In genomic region chr6:13296536-13296997, GRCh38 we compare ENCODE assay signal across 19 cellular contexts. TPM values are rescaled to one million over a fixed set of nuclear protein-coding genes. Genes with fewer than 3 reads are reported as not detected.
DNase-seq lines count a peak whose midpoint lies in the region; ATAC-seq and TF ChIP-seq lines count a peak whose summit lies in the region.
"Had no signal": no experiment of that assay in that cellular context is flagged by ENCODE, and none has a peak within 500 bp of the region (broad histone marks: within the 10 kb centered on the region; RNA-seq: fewer than 3 reads in every experiment).

No MANE protein-coding gene starts in this region.

- peak; percentile 24 for DNase-seq in NCI-H69 (lab: John Stamatoyannopoulos, UW)
- no peak for DNase-seq in mesenchymal stem cell
- no peak for DNase-seq in NCI-H1048 (lab: John Stamatoyannopoulos, UW)
- DNase-seq in A673 (ENCODE audit: low spot score), result no peak
- no peak for DNase-seq in NCI-H82 treated with DMSO at 0.1 percent for 48 hours (lab: John Stamatoyannopoulos, UW; ENCODE audit: unreplicated experiment)
- DNase-seq in HFFc6, result no peak
- DNase-seq: activated CD4-positive, alpha-beta T cell treated with anti-CD3 and anti-CD28 coated beads, Interleukin-2, amount 10 ng/mL, durations not matched to agents 24 days and 14 days; activated naive CD8-positive, alpha-beta T cell treated with anti-CD3 and anti-CD28 coated beads, Interleukin-2, amount 10 ng/mL, durations not matched to agents 7 days and 5 days; activated T-cell treated with anti-CD3 and anti-CD28 coated beads, Interleukin-2, amount 50 U/mL, for 24 hours; BE2C; erythroblast; IMR-90; kidney glomerular epithelial cell; NCI-H1092; NCI-H82; psoas muscle had no signal

- H3K4me2 ChIP-seq in mesenchymal stem cell (ENCODE audit: low read length, poor library complexity, severe bottlenecking), result no peak overlapping the region

- no peak overlapping the region for H4K8ac ChIP-seq in mesenchymal stem cell (ENCODE audit: low read length)

- H3K36me3 Mint-ChIP-seq in HFFc6 (ENCODE audit: low read depth), result peaks cover 30% of the 10 kb centered on the region

- no peak overlapping the region for H2AFZ ChIP-seq in mesenchymal stem cell (ENCODE audit: low read depth, low read length)

- H3K23ac ChIP-seq in mesenchymal stem cell (ENCODE audit: low read length in 2 of 2), result peak overlapping the region in 1 of 2 experiments; percentile 17

- WGBS in mesenchymal stem cell, result 96% methylated on average over 9 of the region's 9 CpGs

- H3K9me3 ChIP-seq in HEK293 (ENCODE audit: control insufficient read depth, insufficient read depth, low read depth, low read length) (no peaks in the 10 kb centered on the region), mesenchymal stem cell (ENCODE audit: control insufficient read depth, low read length) (no peaks in the 10 kb centered on the region), A673 (ENCODE audit: low read depth, low read length, poor library complexity, severe bottlenecking) (no peaks in the 10 kb centered on the region)
- H3K9me3 ChIP-seq: BE2C, psoas muscle, suprapubic skin had no signal

- H2AK5ac ChIP-seq in mesenchymal stem cell (ENCODE audit: low read length, severe bottlenecking), result peak overlapping the region; percentile 24

- peaks cover 50% of the 10 kb centered on the region for H3K79me1 ChIP-seq in mesenchymal stem cell (replicated peaks; ENCODE audit: low read length, poor library complexity, severe bottlenecking)

- H3K4me1 Mint-ChIP-seq in HFFc6 (ENCODE audit: low read depth), result peaks cover 1% of the 10 kb centered on the region; the same call in 1 of the 2 replicates
- H3K4me1 Mint-ChIP-seq: activated CD4-positive, alpha-beta T cell treated with anti-CD3 and anti-CD28 coated beads, Interleukin-2, amount 10 ng/mL, durations not matched to agents 24 days and 14 days; activated naive CD8-positive, alpha-beta T cell treated with anti-CD3 and anti-CD28 coated beads, Interleukin-2, amount 10 ng/mL, durations not matched to agents 7 days and 5 days had no signal

- TF ChIP-seq CTCF in HEK293 (tag by site-specific recombination; IDR thresholded peaks at IDR 0.05) (no peak), A673 (conservative IDR thresholded peaks at IDR 0.05; ENCODE audit: low read depth, low read length) (no peak), HFFc6 (IDR thresholded peaks at IDR 0.05) (no peak)

- peak; percentile 34 for ATAC-seq in GM18508 (IDR thresholded peaks at IDR 0.05; ENCODE audit: insufficient read depth, unreplicated experiment)
- ATAC-seq: psoas muscle had no signal

- H3K27me3 ChIP-seq in mesenchymal stem cell (ENCODE audit: control insufficient read depth in 1 of 2, insufficient read depth in 1 of 2, low read length in 2 of 2) (no peaks in the 10 kb centered on the region), A673 (replicated peaks; ENCODE audit: insufficient read depth, low read depth, low read length, poor library complexity) (no peaks in the 10 kb centered on the region)
- H3K27me3 ChIP-seq: BE2C, suprapubic skin had no signal

- H4K91ac ChIP-seq in mesenchymal stem cell (ENCODE audit: low read length), result no peak overlapping the region

- CTCF ChIA-PET in HEK293 (lab: Yijun Ruan, JAX) (no interaction called here), A673 (lab: Charles Lee) (interaction anchor here (1.1 kb wide), 1 partner anchor 385 kb away, joined by 4 read pairs; no protein-coding TSS in a partner anchor)

- no peak overlapping the region for H3K27ac Mint-ChIP-seq in HFFc6
- H3K27ac Mint-ChIP-seq: activated CD4-positive, alpha-beta T cell treated with anti-CD3 and anti-CD28 coated beads, Interleukin-2, amount 10 ng/mL, durations not matched to agents 24 days and 14 days; activated naive CD8-positive, alpha-beta T cell treated with anti-CD3 and anti-CD28 coated beads, Interleukin-2, amount 10 ng/mL, durations not matched to agents 7 days and 5 days; activated T-cell treated with anti-CD3 and anti-CD28 coated beads, Interleukin-2, amount 50 U/mL, for 24 hours had no signal

- POLR2A ChIA-PET in HEK293 (lab: Yijun Ruan, JAX) (interaction anchor here (1.7 kb wide), 1 partner anchor 32 kb away, joined by 4 read pairs; the partner anchor contains the start of gene TBC1D7), A673 (lab: Charles Lee; ENCODE audit: low non-redundant PET) (no interaction called here)

- H3K4me3 Mint-ChIP-seq in HFFc6, result no peak overlapping the region
- H3K4me3 Mint-ChIP-seq: activated CD4-positive, alpha-beta T cell treated with anti-CD3 and anti-CD28 coated beads, Interleukin-2, amount 10 ng/mL, durations not matched to agents 24 days and 14 days; activated naive CD8-positive, alpha-beta T cell treated with anti-CD3 and anti-CD28 coated beads, Interleukin-2, amount 10 ng/mL, durations not matched to agents 7 days and 5 days; activated T-cell treated with anti-CD3 and anti-CD28 coated beads, Interleukin-2, amount 50 U/mL, for 24 hours had no signal

- no peaks in the 10 kb centered on the region for H3K4me1 ChIP-seq in HEK293 (ENCODE audit: control insufficient read depth, insufficient read depth, low read length)
- H3K4me1 ChIP-seq in mesenchymal stem cell (ENCODE audit: control insufficient read depth, insufficient read depth, low read depth, low read length), result peaks cover 12% of the 10 kb centered on the region
- no peaks in the 10 kb centered on the region for H3K4me1 ChIP-seq in A673 (ENCODE audit: insufficient read depth, low read length, poor library complexity, severe bottlenecking)
- H3K4me1 ChIP-seq: BE2C, psoas muscle, suprapubic skin had no signal

- H3K36me3 ChIP-seq in HEK293 (ENCODE audit: control insufficient read depth in 2 of 2, insufficient read depth in 1 of 2, low read length in 2 of 2) (peaks cover 4 to 83% of the 10 kb centered on the region in 2 experiments), mesenchymal stem cell (ENCODE audit: control insufficient read depth in 1 of 2, insufficient read depth in 2 of 2, low read depth in 1 of 2, low read length in 2 of 2) (peaks cover 62 to 67% of the 10 kb centered on the region in 2 experiments), A673 (ENCODE audit: insufficient read depth, low read length, poor library complexity, severe bottlenecking) (peaks cover 7% of the 10 kb centered on the region)

- H3K18ac ChIP-seq in mesenchymal stem cell (ENCODE audit: low read depth in 1 of 2, low read length in 2 of 2), result no peak overlapping the region

- H3K4me3 ChIP-seq in HEK293 (ENCODE audit: low read depth, low read length) (no peak overlapping the region), mesenchymal stem cell (ENCODE audit: insufficient read depth in 1 of 2, low read depth in 1 of 2, low read length in 2 of 2) (no peak overlapping the region), A673 (ENCODE audit: low read depth, low read length, poor library complexity, severe bottlenecking) (no peak overlapping the region)
- H3K4me3 ChIP-seq: psoas muscle, suprapubic skin had no signal

- H2BK120ac ChIP-seq in mesenchymal stem cell (ENCODE audit: low read depth, low read length), result no peak overlapping the region

- H3K4ac ChIP-seq in mesenchymal stem cell (ENCODE audit: low read depth in 1 of 2, low read length in 2 of 2), result no peak overlapping the region

- intact Hi-C loops in A673 (cut with micrococcal nuclease; ENCODE audit: unreplicated experiment), result no loop called here

- H3K27ac ChIP-seq in HEK293 (ENCODE audit: extremely low read depth, low read depth, low read length) (no peak overlapping the region), mesenchymal stem cell (ENCODE audit: low read length, poor library complexity, severe bottlenecking) (no peak overlapping the region), A673 (ENCODE audit: low read depth, low read length, poor library complexity, severe bottlenecking) (no peak overlapping the region)
- H3K27ac ChIP-seq: psoas muscle, suprapubic skin had no signal

- H3K9me3 Mint-ChIP-seq in HFFc6, result no peaks in the 10 kb centered on the region
- H3K9me3 Mint-ChIP-seq: activated CD4-positive, alpha-beta T cell treated with anti-CD3 and anti-CD28 coated beads, Interleukin-2, amount 10 ng/mL, durations not matched to agents 24 days and 14 days; activated naive CD8-positive, alpha-beta T cell treated with anti-CD3 and anti-CD28 coated beads, Interleukin-2, amount 10 ng/mL, durations not matched to agents 7 days and 5 days; activated T-cell treated with anti-CD3 and anti-CD28 coated beads, Interleukin-2, amount 50 U/mL, for 24 hours had no signal

- no peak overlapping the region for H2BK15ac ChIP-seq in mesenchymal stem cell (ENCODE audit: low read depth, poor library complexity, severe bottlenecking)

- H3K14ac ChIP-seq in mesenchymal stem cell (ENCODE audit: low read length in 2 of 2), result no peak overlapping the region

- H2BK12ac ChIP-seq in mesenchymal stem cell (ENCODE audit: low read length in 2 of 2), result peak overlapping the region in 1 of 2 experiments; percentile 19

- no peak overlapping the region for H2BK5ac ChIP-seq in mesenchymal stem cell (ENCODE audit: low read depth, low read length, poor library complexity, severe bottlenecking)

- no peaks in the 10 kb centered on the region; the same call in 1 of the 2 replicates for H3K27me3 Mint-ChIP-seq in HFFc6 (ENCODE audit: insufficient read depth)
- H3K27me3 Mint-ChIP-seq: activated CD4-positive, alpha-beta T cell treated with anti-CD3 and anti-CD28 coated beads, Interleukin-2, amount 10 ng/mL, durations not matched to agents 24 days and 14 days; activated naive CD8-positive, alpha-beta T cell treated with anti-CD3 and anti-CD28 coated beads, Interleukin-2, amount 10 ng/mL, durations not matched to agents 7 days and 5 days; activated T-cell treated with anti-CD3 and anti-CD28 coated beads, Interleukin-2, amount 50 U/mL, for 24 hours had no signal

- H3K9ac ChIP-seq in mesenchymal stem cell (ENCODE audit: low read length), result no peak overlapping the region

- no TSS peak for BruUV-seq in A673 (replicated peaks; lab: Mats Ljungman, UMichigan)

RNA-seq across cellular contexts. Expression of gene TBC1D7, which starts 31.8 kb away (rescaled TPM):
- polyA plus RNA-seq in mesenchymal stem cell (2013, experiment 1 of 2), result 31.7 TPM
- 30.4 TPM for polyA plus RNA-seq in mesenchymal stem cell (2013, experiment 2 of 2)
- 32.1 and 34.2 TPM in 2 replicates for total RNA-seq in A673 (2021)
- total RNA-seq in HFFc6 (2021; fragmentation: NEBNext Ultra II Directional; extraction: Animal tissue kit (Norgen Biotek cat#: 25700)), result 10 to 100 TPM; 11.5 to 15.1 (median 14.6) TPM
